Comparison of ENCODE assay signal across 1 cellular context in the genomic region with DNA sequence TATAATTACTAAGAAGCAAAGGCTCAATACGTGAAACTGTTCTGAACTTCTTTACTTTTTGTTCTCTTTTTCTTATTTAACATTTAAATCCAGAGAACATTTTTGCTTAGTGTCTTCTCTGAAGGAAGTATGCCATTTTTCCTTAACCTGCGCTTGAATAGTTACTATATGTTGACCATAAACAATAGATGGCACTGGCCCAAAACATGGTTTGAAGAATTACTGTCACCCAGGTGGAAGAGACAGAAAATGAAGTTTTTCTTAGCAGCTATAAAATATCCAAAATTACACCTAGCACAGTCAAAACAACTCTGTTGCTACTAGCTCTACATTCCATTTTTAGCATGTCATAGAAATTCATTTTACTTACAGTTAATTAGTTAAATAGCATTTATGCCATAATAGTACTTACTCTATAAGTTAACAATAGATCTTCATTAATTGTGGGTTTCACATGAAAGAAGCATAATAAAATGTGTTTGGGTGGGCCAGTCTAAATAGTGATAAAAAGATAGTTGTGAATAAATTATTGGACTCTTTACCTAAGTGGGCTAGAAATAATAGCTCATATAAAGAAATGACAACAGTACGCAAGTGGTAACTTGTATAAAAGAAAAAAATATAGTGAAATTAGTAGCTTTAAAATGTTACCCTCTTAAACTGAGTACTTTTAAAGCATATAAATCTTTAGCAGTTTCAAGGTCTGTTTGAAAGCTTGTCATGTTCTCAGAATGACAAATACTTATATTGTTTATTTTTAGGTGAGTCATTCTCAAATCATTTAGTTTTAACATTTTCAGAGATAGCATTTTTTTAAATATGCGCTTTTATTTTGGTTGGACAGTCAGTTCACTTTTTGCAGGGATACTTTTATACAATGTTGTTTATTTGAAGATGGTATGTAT.
TF ChIP-seq lines count a peak whose summit lies in the region.

No MANE protein-coding gene starts in this region.

TF ChIP-seq in HepG2, 621 proteins besides CTCF, POLR2A, EP300 and RAD21 (continued from another document):
- no peak for TF ChIP-seq ZHX1 (CRISPR knock-in tag; IDR thresholded peaks at IDR 0.05; ENCODE audit: low read depth)
- TF ChIP-seq ZNF354B (CRISPR knock-in tag; IDR thresholded peaks at IDR 0.05), result no peak
- no peak for TF ChIP-seq ZNF75D (CRISPR knock-in tag; IDR thresholded peaks at IDR 0.05; ENCODE audit: borderline replicate concordance)
- TF ChIP-seq ZNF781 (CRISPR knock-in tag; IDR thresholded peaks at IDR 0.05; ENCODE audit: borderline replicate concordance, not compliant biosample characterization), result no peak
- no peak for TF ChIP-seq SRSF1 (optimal IDR thresholded peaks at IDR 0.05; ENCODE audit: low read depth, low read length)
